ENCODE assay signal across 27 cellular contexts in genomic region chr12:10174986-10175614, GRCh38. TPM values are rescaled to one million over a fixed set of nuclear protein-coding genes. Genes with fewer than 3 reads are reported as not detected.
"Had no signal": no experiment of that assay in that cellular context is flagged by ENCODE, and none has a peak within 500 bp of the region (broad histone marks: within the 10 kb centered on the region; RNA-seq: fewer than 3 reads in every experiment).

No MANE protein-coding gene starts in this region.

- FAIRE-seq: endometrium, frontal cortex had no signal

- H3K9me3 ChIP-seq: heart right ventricle, mucosa of descending colon, neutrophil, psoas muscle, right lobe of liver, spleen, thoracic aorta, uterus had no signal

- H3K27ac Mint-ChIP-seq: naive thymus-derived CD8-positive, alpha-beta T cell; stimulated activated naive B cell treated with anti-CD40 and anti-IgM and Interleukin-4, amounts not matched to agents 10 μg/mL and 1 μg/mL and 100 μg/mL, for 72 hours had no signal

- H3K27me3 ChIP-seq: neutrophil, right lobe of liver, uterus had no signal

- H3K4me1 Mint-ChIP-seq: naive thymus-derived CD8-positive, alpha-beta T cell; stimulated activated naive B cell treated with anti-CD40 and anti-IgM and Interleukin-4, amounts not matched to agents 10 μg/mL and 1 μg/mL and 100 μg/mL, for 72 hours; stimulated activated naive CD8-positive, alpha-beta T cell treated with anti-CD3 and anti-CD28 coated beads, Interleukin-15, amount 100 ng/mL, for 72 hours had no signal

- H3K4me3 ChIP-seq: heart right ventricle, lung, mucosa of descending colon, psoas muscle, right lobe of liver, spleen, thoracic aorta, uterus had no signal

- H3K27ac ChIP-seq: heart right ventricle, neutrophil, psoas muscle, right lobe of liver, spleen, thoracic aorta, uterus had no signal

- H3K36me3 ChIP-seq: heart right ventricle, neutrophil, right lobe of liver, spleen, thoracic aorta, uterus had no signal

- H3K4me1 ChIP-seq: psoas muscle, right lobe of liver, uterus had no signal

- H3K36me3 Mint-ChIP-seq: naive thymus-derived CD8-positive, alpha-beta T cell; stimulated activated naive B cell treated with anti-CD40 and anti-IgM and Interleukin-4, amounts not matched to agents 10 μg/mL and 1 μg/mL and 100 μg/mL, for 72 hours had no signal

- H3K9me3 Mint-ChIP-seq: naive thymus-derived CD8-positive, alpha-beta T cell; stimulated activated naive B cell treated with anti-CD40 and anti-IgM and Interleukin-4, amounts not matched to agents 10 μg/mL and 1 μg/mL and 100 μg/mL, for 72 hours; stimulated activated naive CD8-positive, alpha-beta T cell treated with anti-CD3 and anti-CD28 coated beads, Interleukin-15, amount 100 ng/mL, for 72 hours had no signal

- DNase-seq: effector memory CD4-positive, alpha-beta T cell; heart right ventricle; islet precursor cell; left cardiac atrium; left ventricle myocardium superior; mesendoderm; naive thymus-derived CD8-positive, alpha-beta T cell; psoas muscle; retina; right lobe of liver; spleen; stimulated activated CD4-positive, alpha-beta T cell treated with anti-CD3 and anti-CD28 coated beads, Interleukin-15, amount 100 ng/mL, for 24 hours; stimulated activated CD4-positive, alpha-beta T cell treated with anti-CD3 and anti-CD28 coated beads, Interleukin-1b, Interleukin-23, amount 100 ng/mL, for 48 hours; stimulated activated CD4-positive, alpha-beta T cell treated with anti-CD3 and anti-CD28 coated beads, Interleukin-4, amount 100 ng/mL, for 4 hours; stimulated activated naive B cell treated with anti-CD40 and anti-IgM and Interleukin-4, amounts not matched to agents 10 μg/mL and 1 μg/mL and 100 μg/mL, for 72 hours; stimulated activated naive CD8-positive, alpha-beta T cell treated with anti-CD3 and anti-CD28 coated beads, Interleukin-15, amount 100 ng/mL, for 72 hours; trophoblast cell; uterus had no signal

- H3K4me3 Mint-ChIP-seq: naive thymus-derived CD8-positive, alpha-beta T cell; stimulated activated naive B cell treated with anti-CD40 and anti-IgM and Interleukin-4, amounts not matched to agents 10 μg/mL and 1 μg/mL and 100 μg/mL, for 72 hours; stimulated activated naive CD8-positive, alpha-beta T cell treated with anti-CD3 and anti-CD28 coated beads, Interleukin-15, amount 100 ng/mL, for 72 hours had no signal

RNA-seq across cellular contexts. Expression of gene OLR1, which starts 3.2 kb away (rescaled TPM):
- total RNA-seq: epithelial cell of proximal tubule; naive thymus-derived CD8-positive, alpha-beta T cell had no signal
- polyA plus RNA-seq: naive thymus-derived CD8-positive, alpha-beta T cell; neural cell had no signal

RNA-seq across cellular contexts. Expression of gene TMEM52B, which starts 3.7 kb away (rescaled TPM):
- total RNA-seq: epithelial cell of proximal tubule; frontal cortex; heart right ventricle; left cardiac atrium; left ventricle myocardium superior; naive thymus-derived CD8-positive, alpha-beta T cell; osteoblast; psoas muscle; uterus had no signal
- polyA plus RNA-seq: naive thymus-derived CD8-positive, alpha-beta T cell; neural cell; psoas muscle had no signal

RNA-seq across cellular contexts. Expression of gene CLEC7A, which starts 45.1 kb away (rescaled TPM):
- total RNA-seq: epithelial cell of proximal tubule; naive thymus-derived CD8-positive, alpha-beta T cell had no signal
- polyA plus RNA-seq: neural cell had no signal
